1 cellular context compared by ENCODE assay signal in genomic region chr4:87917911-87918310, GRCh38.
TF ChIP-seq lines count a peak whose summit lies in the region.

No MANE protein-coding gene starts in this region.

TF ChIP-seq in WTC11, 78 proteins besides CTCF, POLR2A, EP300 and RAD21:
- TF ChIP-seq FOXP4 (CRISPR knock-in tag; IDR thresholded peaks at IDR 0.05): peak; percentile 21; the same call in 1 of the 2 replicates
- TF ChIP-seq TEAD1 (CRISPR knock-in tag; IDR thresholded peaks at IDR 0.05): 0 out of 2 replicates have a peak, but pooled peaks have one; percentile 47
- TF ChIP-seq FOXK1 (CRISPR knock-in tag; IDR thresholded peaks at IDR 0.05): peak; percentile 62; the same call in 1 of the 2 replicates
TF ChIP-seq in WTC11: peak in this region for 3; not testable (repeated sequence) for 75.
